In genomic region chr2:152950125-152950524, GRCh38 we compare ENCODE assay signal across 14 cellular contexts.
DNase-seq lines count a peak whose midpoint lies in the region; ATAC-seq and TF ChIP-seq lines count a peak whose summit lies in the region.
"Had no signal": no experiment of that assay in that cellular context is flagged by ENCODE, and none has a peak within 500 bp of the region (broad histone marks: within the 10 kb centered on the region; RNA-seq: fewer than 3 reads in every experiment).

No MANE protein-coding gene starts in this region.

- no peak overlapping the region for H3K4me2 ChIP-seq in SK-N-SH

- 7% methylated on average over 2 of the region's 2 CpGs for WGBS in SK-N-SH (ENCODE audit: low lambda C conversion rate)

- in situ Hi-C loops in KBM-7 (cut with MboI; ENCODE audit: low pct_unique_long_range_greater_than_20kb, low sequenced_read_pairs) = no loop called here

- no peak for TF ChIP-seq EP300 in SK-N-SH (IDR thresholded peaks at IDR 0.05; ENCODE audit: borderline replicate concordance in 1 of 2, low read depth in 1 of 2, low read length in 1 of 2)

- no peak overlapping the region for H2AFZ ChIP-seq in SK-N-SH (ENCODE audit: low read depth)

- no peaks in the 10 kb centered on the region for H3K4me1 ChIP-seq in SK-N-SH (ENCODE audit: control insufficient read depth in 1 of 2, insufficient read depth in 2 of 2, low read depth in 1 of 2, low read length in 1 of 2)
- H3K4me1 ChIP-seq: colonic mucosa, Peyer's patch had no signal

- no peaks in the 10 kb centered on the region for H3F3A ChIP-seq in SK-N-SH (replicated peaks; ENCODE audit: insufficient read depth)

- DNase-seq in SK-N-SH (no peak), RPMI7951 (ENCODE audit: low read depth) (peak; percentile 5), fibroblast of mammary gland (ENCODE audit: low read depth) (peak; percentile 5), retinal pigment epithelial cell (ENCODE audit: low read depth) (peak; percentile 2), KBM-7 (no peak)
- DNase-seq in activated effector memory CD4-positive, alpha-beta T cell treated with anti-CD3 and anti-CD28 coated beads, Interleukin-2, amount 50 U/mL, for 16 hours = no peak
- DNase-seq: 8988T; activated CD4-positive, alpha-beta memory T cell treated with anti-CD3 and anti-CD28 coated beads, Interleukin-2, amount 10 ng/mL, durations not matched to agents 7 days and 5 days; activated naive CD4-positive, alpha-beta T cell; colonic mucosa; naive thymus-derived CD8-positive, alpha-beta T cell; Peyer's patch had no signal

- no peaks in the 10 kb centered on the region for H3K9me2 ChIP-seq in SK-N-SH

- H3K27me3 ChIP-seq in SK-N-SH (ENCODE audit: insufficient read depth) = no peaks in the 10 kb centered on the region
- H3K27me3 ChIP-seq: colonic mucosa, Peyer's patch had no signal

- CTCF ChIA-PET in SK-N-SH (lab: Yijun Ruan, JAX) = no interaction called here

- ATAC-seq in SK-N-SH treated with all-trans-retinoic acid at 6 μM for 48 hours = no peak
- no peak for ATAC-seq in GM18517 (IDR thresholded peaks at IDR 0.05; ENCODE audit: unreplicated experiment)
- ATAC-seq: naive thymus-derived CD8-positive, alpha-beta T cell had no signal

- H3K4me3 ChIP-seq in SK-N-SH (ENCODE audit: low read depth in 2 of 2, low read length in 1 of 2) (no peak overlapping the region), fibroblast of mammary gland (ENCODE audit: control insufficient read depth, low read depth, low read length) (no peak overlapping the region), retinal pigment epithelial cell (ENCODE audit: low read length) (no peak overlapping the region)
- H3K4me3 ChIP-seq: colonic mucosa, Peyer's patch had no signal

- no peak for TF ChIP-seq RAD21 in SK-N-SH (IDR thresholded peaks at IDR 0.05; ENCODE audit: low read length)

- POLR2A ChIA-PET in SK-N-SH (lab: Yijun Ruan, JAX) = no interaction called here

- no peaks in the 10 kb centered on the region for H3K79me2 ChIP-seq in SK-N-SH (ENCODE audit: insufficient read depth)

- H4K20me1 ChIP-seq in SK-N-SH (ENCODE audit: insufficient read depth) = no peaks in the 10 kb centered on the region

- TF ChIP-seq CTCF in SK-N-SH (IDR thresholded peaks at IDR 0.05) (no peak), fibroblast of mammary gland (conservative IDR thresholded peaks at IDR 0.05; ENCODE audit: control insufficient read depth, insufficient read depth, low read depth, low read length) (no peak), retinal pigment epithelial cell (conservative IDR thresholded peaks at IDR 0.05; ENCODE audit: low read depth, low read length) (no peak)

- no peaks in the 10 kb centered on the region for H3K36me3 ChIP-seq in SK-N-SH (replicated peaks in 1 of 2; ENCODE audit: control insufficient read depth in 1 of 2, insufficient read depth in 2 of 2, low read length in 1 of 2)
- H3K36me3 ChIP-seq: colonic mucosa, Peyer's patch had no signal

- no peak overlapping the region for H3K27ac ChIP-seq in SK-N-SH (ENCODE audit: low read depth in 2 of 2, low read length in 1 of 2)
- H3K27ac ChIP-seq: colonic mucosa, Peyer's patch had no signal

- H3K9ac ChIP-seq in SK-N-SH = no peak overlapping the region

- no peaks in the 10 kb centered on the region for H3K9me3 ChIP-seq in SK-N-SH
- H3K9me3 ChIP-seq: colonic mucosa, Peyer's patch had no signal

TF ChIP-seq in SK-N-SH, 30 proteins besides CTCF, POLR2A, EP300 and RAD21:
- TF ChIP-seq REST (IDR thresholded peaks at IDR 0.05; ENCODE audit: low read depth, low read length) (peak; percentile 95), SIN3A (IDR thresholded peaks at IDR 0.05; ENCODE audit: borderline replicate concordance, low read depth, low read length) (no peak)

TF ChIP-seq in SK-N-SH treated with all-trans-retinoic acid at 6 μM for 48 hours, 23 proteins besides CTCF, POLR2A, EP300 and RAD21:
- no peak for TF ChIP-seq ZNF70 (CRISPR knock-in tag; IDR thresholded peaks at IDR 0.05)
- TF ChIP-seq TCF4 (CRISPR knock-in tag; IDR thresholded peaks at IDR 0.05; ENCODE audit: borderline replicate concordance) = no peak
- no peak for TF ChIP-seq GLIS3 (CRISPR knock-in tag; IDR thresholded peaks at IDR 0.05)
- no peak for TF ChIP-seq POU6F1 (CRISPR knock-in tag; IDR thresholded peaks at IDR 0.05; ENCODE audit: borderline replicate concordance, low read depth)
- no peak for TF ChIP-seq ZFP30 (CRISPR knock-in tag; IDR thresholded peaks at IDR 0.05)
- TF ChIP-seq PPARA (CRISPR knock-in tag; IDR thresholded peaks at IDR 0.05; ENCODE audit: borderline replicate concordance) = no peak
- TF ChIP-seq OSR1 (CRISPR knock-in tag; IDR thresholded peaks at IDR 0.05) = no peak
- TF ChIP-seq TSHZ2 (CRISPR knock-in tag; IDR thresholded peaks at IDR 0.05) = no peak
- TF ChIP-seq CSRNP3 (CRISPR knock-in tag; IDR thresholded peaks at IDR 0.05) = no peak

Comparison
In these comparisons a context has a peak if more than half of its experiments do, and no peak if none do; other contexts are left out.
1. DNase-seq: peak in RPMI7951 (single experiment), fibroblast of mammary gland (single experiment) and retinal pigment epithelial cell (single experiment); none in SK-N-SH (single experiment), KBM-7 (single experiment) and activated effector memory CD4-positive, alpha-beta T cell treated with anti-CD3 and anti-CD28 coated beads, Interleukin-2, amount 50 U/mL, for 16 hours (single experiment).